In the genomic region with DNA sequence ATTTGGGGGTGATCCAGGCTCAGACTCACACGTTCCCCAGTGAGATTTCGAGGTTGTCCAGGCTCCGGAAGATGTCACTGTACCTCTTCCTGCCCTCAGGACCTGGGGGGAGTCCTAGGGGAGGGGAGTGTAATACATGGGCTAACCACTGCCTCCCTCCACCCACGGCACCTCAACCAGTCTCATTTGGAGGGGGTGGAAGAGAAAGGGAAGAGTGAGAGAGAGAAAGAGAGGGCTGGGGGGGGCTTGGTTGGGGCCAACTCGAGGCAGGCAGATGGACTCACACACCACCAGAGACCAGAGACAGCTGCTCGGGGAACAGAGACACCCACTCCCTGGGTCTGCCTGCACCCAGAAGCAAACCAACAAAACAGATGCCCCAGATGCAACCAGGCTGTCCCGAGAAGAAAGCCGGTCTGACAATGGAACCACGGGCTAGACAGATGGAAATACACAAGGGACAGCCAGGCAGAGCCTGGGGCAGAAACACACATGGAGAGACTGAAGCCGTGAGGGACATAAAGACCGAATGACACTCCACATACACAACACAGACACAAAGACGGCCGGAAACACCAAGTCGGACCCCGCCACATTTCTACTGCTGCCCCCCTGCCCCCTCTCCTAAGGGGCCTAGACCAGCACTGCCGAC, we compare ENCODE assay signal across 7 cellular contexts.
DNase-seq lines count a peak whose midpoint lies in the region; ATAC-seq and TF ChIP-seq lines count a peak whose summit lies in the region.

No MANE protein-coding gene starts in this region.

- peak; percentile 20 for DNase-seq in HK-2 (ENCODE audit: unreplicated experiment)
- DNase-seq in activated CD4-positive, alpha-beta T cell treated with anti-CD3 and anti-CD28 coated beads for 48 hours: peak; percentile 57
- no peak for DNase-seq in epithelial cell of esophagus (ENCODE audit: low read depth)
- DNase-seq in globus pallidus (ENCODE audit: low spot score): no peak

- ATAC-seq in GM18498 (IDR thresholded peaks at IDR 0.05; ENCODE audit: unreplicated experiment) (peak; percentile 25), GM18502 (IDR thresholded peaks at IDR 0.05; ENCODE audit: poor library complexity, unreplicated experiment) (no peak)

- peak overlapping the region; percentile 78 for H2AFZ ChIP-seq in neuron (ENCODE audit: low read depth, low read length)

- H3K9me3 ChIP-seq in neuron (ENCODE audit: low read length): no peaks in the 10 kb centered on the region

- no peaks in the 10 kb centered on the region for H3K27me3 ChIP-seq in neuron (ENCODE audit: insufficient read depth, low read length)

- H3K36me3 ChIP-seq in neuron (ENCODE audit: insufficient read depth, low read length): peaks cover 32% of the 10 kb centered on the region

- H3K4me3 ChIP-seq in epithelial cell of esophagus (ENCODE audit: low read length) (peak overlapping the region; percentile 60), neuron (ENCODE audit: low read length) (peak overlapping the region; percentile 70)

- peaks cover 4% of the 10 kb centered on the region for H3K4me1 ChIP-seq in neuron (ENCODE audit: insufficient read depth, low read length)

- no peak for TF ChIP-seq CTCF in epithelial cell of esophagus (IDR thresholded peaks at IDR 0.05; ENCODE audit: insufficient read depth, low read depth, low read length, missing control alignments)

Comparison
In these comparisons a context has a peak if more than half of its experiments do, and no peak if none do; other contexts are left out.
1. DNase-seq: peak in HK-2 (single experiment) and activated CD4-positive, alpha-beta T cell treated with anti-CD3 and anti-CD28 coated beads for 48 hours (single experiment); none in epithelial cell of esophagus (single experiment) and globus pallidus (single experiment).